ENCODE assay signal across 8 cellular contexts in genomic region chr7:7639421-7639820, GRCh38. TPM values are rescaled to one million over a fixed set of nuclear protein-coding genes. Genes with fewer than 3 reads are reported as not detected.
DNase-seq lines count a peak whose midpoint lies in the region; ATAC-seq and TF ChIP-seq lines count a peak whose summit lies in the region.

No MANE protein-coding gene starts in this region.

- no peak for TF ChIP-seq CTCF in AG10803 (conservative IDR thresholded peaks at IDR 0.05; ENCODE audit: low read length)
- no peak for TF ChIP-seq CTCF in cardiac fibroblast (IDR thresholded peaks at IDR 0.05; ENCODE audit: low read depth, low read length)

- DNase-seq in AG10803 (ENCODE audit: low read depth) = no peak
- no peak for DNase-seq in Jurkat, Clone E6-1 (ENCODE audit: low read depth, low spot score)
- DNase-seq in cardiac fibroblast (ENCODE audit: low read depth in 2 of 2) = peak in 1 of 2 donors; percentile 3
- DNase-seq in myocyte (ENCODE audit: low read depth) = peak; percentile 7
- no peak for DNase-seq in KG1 (lab: John Stamatoyannopoulos, UW)
- no peak for DNase-seq in COR-L47 (lab: John Stamatoyannopoulos, UW)
- no peak for DNase-seq in 8988T

- H3K4me3 ChIP-seq in AG10803 (ENCODE audit: low read length) = peak overlapping the region; percentile 92
- peak overlapping the region; percentile 96 for H3K4me3 ChIP-seq in Jurkat, Clone E6-1 (ENCODE audit: low read length)
- peak overlapping the region; percentile 93 to 98 for H3K4me3 ChIP-seq in cardiac fibroblast (replicated peaks in 1 of 2; ENCODE audit: low read depth in 2 of 2, low read length in 2 of 2)

- ATAC-seq in HG03097 (IDR thresholded peaks at IDR 0.05; ENCODE audit: low FRiP score, unreplicated experiment) = no peak

RNA-seq across cellular contexts. Expression of gene UMAD1, which starts 1.1 kb away (rescaled TPM):
- 20.1 TPM for polyA plus RNA-seq in Jurkat, Clone E6-1 (2012; ENCODE audit: insufficient read depth, insufficient read length)
- total RNA-seq in myocyte = 15.5 and 17.5 TPM in 2 replicates
- polyA plus RNA-seq in myocyte (2012) = 7.3 TPM
